1 cellular context compared by ENCODE assay signal in the genomic region with DNA sequence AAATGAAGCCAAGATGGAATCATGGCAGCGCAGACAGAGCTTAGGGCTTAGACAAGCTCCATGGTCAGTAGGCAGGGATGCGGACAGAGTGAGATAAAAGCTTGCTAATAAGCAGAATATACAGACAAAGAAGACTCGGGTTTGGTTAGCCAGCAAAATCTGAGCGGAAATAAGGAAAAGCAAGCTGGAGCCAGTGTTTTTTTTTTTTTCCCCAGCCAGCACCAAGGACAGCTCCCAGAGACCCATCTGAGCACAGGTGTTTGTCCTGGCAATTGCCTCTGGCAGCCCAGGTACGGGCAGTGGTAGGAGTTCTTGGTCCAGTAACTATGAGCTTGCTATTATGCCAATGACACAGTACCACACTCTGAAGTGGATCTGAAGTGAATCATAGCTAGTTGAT.
TF ChIP-seq lines count a peak whose summit lies in the region.

No MANE protein-coding gene starts in this region.

TF ChIP-seq in HCT116, 20 proteins besides CTCF, POLR2A, EP300 and RAD21 (continued from another document):
- TF ChIP-seq, protein P1, sequence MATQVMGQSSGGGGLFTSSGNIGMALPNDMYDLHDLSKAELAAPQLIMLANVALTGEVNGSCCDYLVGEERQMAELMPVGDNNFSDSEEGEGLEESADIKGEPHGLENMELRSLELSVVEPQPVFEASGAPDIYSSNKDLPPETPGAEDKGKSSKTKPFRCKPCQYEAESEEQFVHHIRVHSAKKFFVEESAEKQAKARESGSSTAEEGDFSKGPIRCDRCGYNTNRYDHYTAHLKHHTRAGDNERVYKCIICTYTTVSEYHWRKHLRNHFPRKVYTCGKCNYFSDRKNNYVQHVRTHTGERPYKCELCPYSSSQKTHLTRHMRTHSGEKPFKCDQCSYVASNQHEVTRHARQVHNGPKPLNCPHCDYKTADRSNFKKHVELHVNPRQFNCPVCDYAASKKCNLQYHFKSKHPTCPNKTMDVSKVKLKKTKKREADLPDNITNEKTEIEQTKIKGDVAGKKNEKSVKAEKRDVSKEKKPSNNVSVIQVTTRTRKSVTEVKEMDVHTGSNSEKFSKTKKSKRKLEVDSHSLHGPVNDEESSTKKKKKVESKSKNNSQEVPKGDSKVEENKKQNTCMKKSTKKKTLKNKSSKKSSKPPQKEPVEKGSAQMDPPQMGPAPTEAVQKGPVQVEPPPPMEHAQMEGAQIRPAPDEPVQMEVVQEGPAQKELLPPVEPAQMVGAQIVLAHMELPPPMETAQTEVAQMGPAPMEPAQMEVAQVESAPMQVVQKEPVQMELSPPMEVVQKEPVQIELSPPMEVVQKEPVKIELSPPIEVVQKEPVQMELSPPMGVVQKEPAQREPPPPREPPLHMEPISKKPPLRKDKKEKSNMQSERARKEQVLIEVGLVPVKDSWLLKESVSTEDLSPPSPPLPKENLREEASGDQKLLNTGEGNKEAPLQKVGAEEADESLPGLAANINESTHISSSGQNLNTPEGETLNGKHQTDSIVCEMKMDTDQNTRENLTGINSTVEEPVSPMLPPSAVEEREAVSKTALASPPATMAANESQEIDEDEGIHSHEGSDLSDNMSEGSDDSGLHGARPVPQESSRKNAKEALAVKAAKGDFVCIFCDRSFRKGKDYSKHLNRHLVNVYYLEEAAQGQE (IDR thresholded peaks at IDR 0.05; ENCODE audit: low read depth) = peak; percentile 80
- TF ChIP-seq, protein P2, sequence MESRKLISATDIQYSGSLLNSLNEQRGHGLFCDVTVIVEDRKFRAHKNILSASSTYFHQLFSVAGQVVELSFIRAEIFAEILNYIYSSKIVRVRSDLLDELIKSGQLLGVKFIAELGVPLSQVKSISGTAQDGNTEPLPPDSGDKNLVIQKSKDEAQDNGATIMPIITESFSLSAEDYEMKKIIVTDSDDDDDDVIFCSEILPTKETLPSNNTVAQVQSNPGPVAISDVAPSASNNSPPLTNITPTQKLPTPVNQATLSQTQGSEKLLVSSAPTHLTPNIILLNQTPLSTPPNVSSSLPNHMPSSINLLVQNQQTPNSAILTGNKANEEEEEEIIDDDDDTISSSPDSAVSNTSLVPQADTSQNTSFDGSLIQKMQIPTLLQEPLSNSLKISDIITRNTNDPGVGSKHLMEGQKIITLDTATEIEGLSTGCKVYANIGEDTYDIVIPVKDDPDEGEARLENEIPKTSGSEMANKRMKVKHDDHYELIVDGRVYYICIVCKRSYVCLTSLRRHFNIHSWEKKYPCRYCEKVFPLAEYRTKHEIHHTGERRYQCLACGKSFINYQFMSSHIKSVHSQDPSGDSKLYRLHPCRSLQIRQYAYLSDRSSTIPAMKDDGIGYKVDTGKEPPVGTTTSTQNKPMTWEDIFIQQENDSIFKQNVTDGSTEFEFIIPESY (IDR thresholded peaks at IDR 0.05; ENCODE audit: extremely low read depth, insufficient replicate concordance, low read length) = no peak
- no peak for TF ChIP-seq FOSL1 (IDR thresholded peaks at IDR 0.05; ENCODE audit: low read depth)
